Comparison of ENCODE assay signal across 11 cellular contexts in the genomic region with DNA sequence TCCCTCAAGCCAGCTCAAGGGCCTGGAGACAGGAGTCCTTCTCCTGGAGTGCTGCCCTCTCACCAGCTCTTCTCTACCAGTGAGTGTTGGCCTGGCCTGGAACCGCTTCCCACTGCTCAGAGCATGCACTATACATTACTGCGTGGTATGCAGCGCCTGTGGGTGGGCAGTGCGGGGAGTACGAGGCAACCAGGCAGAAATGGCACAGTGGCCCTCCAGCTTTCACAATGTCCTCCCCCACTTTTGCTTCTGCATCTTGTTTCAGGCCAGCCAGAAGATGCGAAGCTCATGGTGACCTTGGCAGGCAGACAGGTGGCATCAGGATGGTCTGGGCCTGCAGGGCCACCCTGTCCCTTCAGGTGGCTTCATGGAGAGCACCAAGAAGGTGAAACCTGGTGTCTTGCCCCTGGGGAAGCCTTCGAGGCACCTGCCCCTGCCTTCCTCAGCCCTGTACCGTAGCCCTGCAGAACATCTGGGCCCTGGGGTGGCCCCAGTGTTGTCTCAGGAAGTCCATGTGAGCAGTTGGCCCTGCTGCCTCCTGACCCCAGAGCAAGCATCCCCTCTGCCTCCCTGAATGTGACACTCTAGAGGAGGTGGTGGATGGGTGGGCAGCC. TPM values are rescaled to one million over a fixed set of nuclear protein-coding genes. Genes with fewer than 3 reads are reported as not detected.
DNase-seq lines count a peak whose midpoint lies in the region; ATAC-seq and TF ChIP-seq lines count a peak whose summit lies in the region.
"Had no signal": no experiment of that assay in that cellular context is flagged by ENCODE, and none has a peak within 500 bp of the region (broad histone marks: within the 10 kb centered on the region; RNA-seq: fewer than 3 reads in every experiment).

No MANE protein-coding gene starts in this region.

- POLR2A ChIA-PET in activated CD4-positive, alpha-beta T cell treated with anti-CD3 and anti-CD28 coated beads for 36 hours (lab: Charles Lee), result no interaction called here

- CTCF ChIA-PET in activated CD4-positive, alpha-beta T cell treated with anti-CD3 and anti-CD28 coated beads for 36 hours (lab: Charles Lee), result interaction anchor here (0.6 to 0.7 kb wide), 3 partner anchors 19 to 384 kb away, joined by 3 read pairs; no protein-coding TSS in a partner anchor

- H3K4me1 Mint-ChIP-seq in activated CD4-positive, alpha-beta T cell treated with anti-CD3 and anti-CD28 coated beads for 36 hours, result peaks cover 23% of the 10 kb centered on the region
- H3K4me1 Mint-ChIP-seq in IgD-negative memory B cell (peaks cover 11 to 18% (median 15%) of the 10 kb centered on the region in 3 donors), endothelial cell (ENCODE audit: unreplicated experiment) (peaks cover 3% of the 10 kb centered on the region)

- intact Hi-C loops in activated CD4-positive, alpha-beta T cell treated with anti-CD3 and anti-CD28 coated beads for 36 hours (cut with DNase I, micrococcal nuclease), result no loop called here
- intact Hi-C loops in sciatic nerve (cut with DNase I), result no loop called here

- peak; percentile 4 for DNase-seq in activated CD4-positive, alpha-beta T cell treated with anti-CD3 and anti-CD28 coated beads for 48 hours
- no peak for DNase-seq in activated CD4-positive, alpha-beta T cell treated with anti-CD3 and anti-CD28 coated beads for 36 hours
- DNase-seq in endothelial cell (ENCODE audit: low spot score) (peak; percentile 2), sciatic nerve (ENCODE audit: low spot score) (peak; percentile 52), occipital lobe (lab: John Stamatoyannopoulos, UW) (no peak), AG20443 (ENCODE audit: low spot score) (no peak)
- DNase-seq: amniotic stem cell had no signal

- TF ChIP-seq CTCF in endothelial cell (IDR thresholded peaks at IDR 0.05; ENCODE audit: unreplicated experiment), result no peak

- ATAC-seq in activated CD4-positive, alpha-beta T cell treated with anti-CD3 and anti-CD28 coated beads for 36 hours, result no peak
- no peak for ATAC-seq in sciatic nerve
- no peak for ATAC-seq in GM19035 (IDR thresholded peaks at IDR 0.05; ENCODE audit: unreplicated experiment)
- ATAC-seq: A549, K562 had no signal

- no peak overlapping the region for H3K27ac Mint-ChIP-seq in activated CD4-positive, alpha-beta T cell treated with anti-CD3 and anti-CD28 coated beads for 36 hours
- peak overlapping the region in 1 of 3 donors; percentile 83 for H3K27ac Mint-ChIP-seq in IgD-negative memory B cell
- H3K27ac Mint-ChIP-seq in endothelial cell (ENCODE audit: unreplicated experiment), result no peak overlapping the region

- no peaks in the 10 kb centered on the region for H3K36me3 Mint-ChIP-seq in activated CD4-positive, alpha-beta T cell treated with anti-CD3 and anti-CD28 coated beads for 36 hours (ENCODE audit: low read depth)
- H3K36me3 Mint-ChIP-seq in IgD-negative memory B cell (no peaks in the 10 kb centered on the region), endothelial cell (ENCODE audit: low read depth, unreplicated experiment) (no peaks in the 10 kb centered on the region)

- no peak overlapping the region for H3K4me3 Mint-ChIP-seq in activated CD4-positive, alpha-beta T cell treated with anti-CD3 and anti-CD28 coated beads for 36 hours
- H3K4me3 Mint-ChIP-seq in IgD-negative memory B cell (peak overlapping the region; percentile 31 to 81 (median 45)), endothelial cell (ENCODE audit: unreplicated experiment) (no peak overlapping the region)

- no peaks in the 10 kb centered on the region for H3K9me3 Mint-ChIP-seq in activated CD4-positive, alpha-beta T cell treated with anti-CD3 and anti-CD28 coated beads for 36 hours (ENCODE audit: low read depth)
- H3K9me3 Mint-ChIP-seq in IgD-negative memory B cell (no peaks in the 10 kb centered on the region), endothelial cell (ENCODE audit: unreplicated experiment) (no peaks in the 10 kb centered on the region)

- peaks cover 22% of the 10 kb centered on the region for H3K27me3 Mint-ChIP-seq in activated CD4-positive, alpha-beta T cell treated with anti-CD3 and anti-CD28 coated beads for 36 hours
- H3K27me3 Mint-ChIP-seq in IgD-negative memory B cell (peaks cover 31% of the 10 kb centered on the region), endothelial cell (ENCODE audit: unreplicated experiment) (peaks cover 30% of the 10 kb centered on the region)

RNA-seq across cellular contexts. Expression of a gene that starts 35.8 kb away (rescaled TPM):
- under 1 TPM; 0.44 to 0.64 TPM for total RNA-seq in activated CD4-positive, alpha-beta T cell treated with anti-CD3 and anti-CD28 coated beads for 36 hours
- polyA plus RNA-seq in IgD-negative memory B cell, result 0.86 TPM
- total RNA-seq in endothelial cell (ENCODE audit: unreplicated experiment), result 1.3 TPM
- 21.7 TPM for total RNA-seq in sciatic nerve
- 9.7 TPM for total RNA-seq in occipital lobe

Comparison
In these comparisons a context has a peak if more than half of its experiments do, and no peak if none do; other contexts are left out.
1. DNase-seq: peak in activated CD4-positive, alpha-beta T cell treated with anti-CD3 and anti-CD28 coated beads for 48 hours (single experiment), endothelial cell (single experiment) and sciatic nerve (single experiment); none in activated CD4-positive, alpha-beta T cell treated with anti-CD3 and anti-CD28 coated beads for 36 hours (single experiment), occipital lobe (single experiment) and AG20443 (single experiment).
2. H3K4me3 Mint-ChIP-seq: peak in IgD-negative memory B cell (4 of 4); none in activated CD4-positive, alpha-beta T cell treated with anti-CD3 and anti-CD28 coated beads for 36 hours (single experiment) and endothelial cell (single experiment).